Comparison of ENCODE assay signal across 25 cellular contexts in the genomic region with DNA sequence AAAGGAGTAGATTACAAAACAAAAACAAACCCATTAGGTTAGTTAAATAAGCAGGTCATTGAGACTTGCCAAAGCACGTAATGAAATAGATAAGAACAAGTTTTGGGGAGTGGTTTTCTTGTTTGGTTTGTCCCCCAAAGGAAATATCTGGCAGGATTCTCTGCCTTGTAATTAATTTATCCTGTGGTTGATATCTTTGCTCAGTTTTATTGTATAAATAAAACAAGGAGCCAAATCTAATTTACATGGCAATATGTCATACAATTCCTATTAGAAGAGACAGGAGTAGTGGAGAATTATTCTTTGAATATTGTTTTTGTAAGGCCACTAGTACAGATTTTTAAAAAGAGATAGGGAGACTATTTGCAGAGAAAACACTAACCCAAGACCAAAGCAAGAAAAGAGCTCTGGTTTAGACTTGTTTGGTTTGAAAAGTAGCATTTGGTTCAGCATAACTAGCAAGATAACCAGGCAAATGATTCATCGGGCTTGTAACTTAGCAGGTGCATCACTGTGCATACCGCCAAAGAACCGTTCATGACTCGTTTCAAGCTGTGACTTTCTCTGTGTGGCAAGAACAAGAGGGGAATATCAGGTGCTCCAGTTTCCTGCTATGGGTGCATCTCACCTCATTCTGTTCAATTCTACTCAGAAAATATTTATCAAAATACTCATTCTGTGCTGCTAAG.
DNase-seq lines count a peak whose midpoint lies in the region; TF ChIP-seq lines count a peak whose summit lies in the region.
"Had no signal": no experiment of that assay in that cellular context is flagged by ENCODE, and none has a peak within 500 bp of the region (broad histone marks: within the 10 kb centered on the region; RNA-seq: fewer than 3 reads in every experiment).

No MANE protein-coding gene starts in this region.

- H3K4me3 Mint-ChIP-seq in mesothelial cell of epicardium = no peak overlapping the region
- H3K4me3 Mint-ChIP-seq: activated T-cell treated with anti-CD3 and anti-CD28 coated beads, Interleukin-2, amount 50 U/mL, for 72 hours; brain; dendritic cell treated with granulocyte-macrophage colony-stimulating factor and Interleukin-4, amounts not matched to agents 40 ng/mL and 50 ng/mL, for 4 days; H9 had no signal

- no peaks in the 10 kb centered on the region for H3K36me3 Mint-ChIP-seq in mesothelial cell of epicardium
- H3K36me3 Mint-ChIP-seq: brain had no signal

- peak overlapping the region; percentile 9 for H3K27ac Mint-ChIP-seq in mesothelial cell of epicardium
- H3K27ac Mint-ChIP-seq: activated naive CD4-positive, alpha-beta T cell treated with anti-CD3 and anti-CD28 coated beads, Interleukin-2, amount 50 U/mL, for 72 hours; activated T-cell treated with anti-CD3 and anti-CD28 coated beads, Interleukin-2, amount 50 U/mL, for 72 hours; brain; dendritic cell treated with granulocyte-macrophage colony-stimulating factor and Interleukin-4, amounts not matched to agents 40 ng/mL and 50 ng/mL, for 4 days; H9 had no signal

- no peaks in the 10 kb centered on the region for H3K9me3 Mint-ChIP-seq in mesothelial cell of epicardium

- H3K27me3 Mint-ChIP-seq in mesothelial cell of epicardium (ENCODE audit: low read depth) = peaks cover 14% of the 10 kb centered on the region
- H3K27me3 Mint-ChIP-seq: dendritic cell treated with granulocyte-macrophage colony-stimulating factor and Interleukin-4, amounts not matched to agents 40 ng/mL and 50 ng/mL, for 4 days had no signal

- peaks cover 28% of the 10 kb centered on the region for H3K4me1 Mint-ChIP-seq in mesothelial cell of epicardium
- H3K4me1 Mint-ChIP-seq: brain, H9 had no signal

- TF ChIP-seq CTCF in choroid plexus epithelial cell (conservative IDR thresholded peaks at IDR 0.05; ENCODE audit: low read depth, low read length) (no peak), mesothelial cell of epicardium (IDR thresholded peaks at IDR 0.05; ENCODE audit: unreplicated experiment) (no peak)

- DNase-seq in NCI-H1417 (lab: John Stamatoyannopoulos, UW) (peak in 2 of 3 experiments; percentile 32 to 66), NCI-H1417 treated with DMSO at 0.1 percent for 48 hours (lab: John Stamatoyannopoulos, UW) (no peak), HT1080 (ENCODE audit: low read depth) (peak; percentile 18), choroid plexus epithelial cell (ENCODE audit: low read depth) (peak; percentile 35), mesothelial cell of epicardium (ENCODE audit: low spot score in 2 of 2, unreplicated experiment in 2 of 2) (no peak), NOMO-1 (lab: John Stamatoyannopoulos, UW; ENCODE audit: unreplicated experiment in 2 of 2) (no peak), dedifferentiated amniotic fluid mesenchymal stem cell (ENCODE audit: extremely low spot score) (no peak)
- DNase-seq in activated naive CD4-positive, alpha-beta T cell treated with anti-CD3 and anti-CD28 coated beads, Interleukin-2, amount 50 U/mL, for 16 hours = no peak
- DNase-seq: activated T-cell treated with anti-CD3 and anti-CD28 coated beads, Interleukin-2, amount 50 U/mL, for 72 hours; Calu3; GDM1; H9; MG63; NCI-H1930; NCI-H524 treated with DMSO at 0.1 percent for 48 hours; nucleus accumbens; PC-9; stimulated activated CD4-positive, alpha-beta T cell treated with anti-CD3 and anti-CD28 coated beads, Interleukin-15, amount 100 ng/mL, for 24 hours; T1000 had no signal

- H3K4me3 ChIP-seq in choroid plexus epithelial cell (ENCODE audit: low read depth, low read length) = no peak overlapping the region
- H3K4me3 ChIP-seq: A549; BLaER1 treated with 17β-estradiol and CSF1 and Interleukin-3, amounts not matched to agents 10 nM and 100 nM; MG63; PC-9; SK-N-MC had no signal

Comparison
In these comparisons a context has a peak if more than half of its experiments do, and no peak if none do; other contexts are left out.
1. DNase-seq: peak in NCI-H1417 (2 of 3), HT1080 (single experiment) and choroid plexus epithelial cell (single experiment); none in NCI-H1417 treated with DMSO at 0.1 percent for 48 hours (single experiment), mesothelial cell of epicardium (0 of 2), NOMO-1 (0 of 2), dedifferentiated amniotic fluid mesenchymal stem cell (single experiment) and activated naive CD4-positive, alpha-beta T cell treated with anti-CD3 and anti-CD28 coated beads, Interleukin-2, amount 50 U/mL, for 16 hours (single experiment).